In the genomic region with DNA sequence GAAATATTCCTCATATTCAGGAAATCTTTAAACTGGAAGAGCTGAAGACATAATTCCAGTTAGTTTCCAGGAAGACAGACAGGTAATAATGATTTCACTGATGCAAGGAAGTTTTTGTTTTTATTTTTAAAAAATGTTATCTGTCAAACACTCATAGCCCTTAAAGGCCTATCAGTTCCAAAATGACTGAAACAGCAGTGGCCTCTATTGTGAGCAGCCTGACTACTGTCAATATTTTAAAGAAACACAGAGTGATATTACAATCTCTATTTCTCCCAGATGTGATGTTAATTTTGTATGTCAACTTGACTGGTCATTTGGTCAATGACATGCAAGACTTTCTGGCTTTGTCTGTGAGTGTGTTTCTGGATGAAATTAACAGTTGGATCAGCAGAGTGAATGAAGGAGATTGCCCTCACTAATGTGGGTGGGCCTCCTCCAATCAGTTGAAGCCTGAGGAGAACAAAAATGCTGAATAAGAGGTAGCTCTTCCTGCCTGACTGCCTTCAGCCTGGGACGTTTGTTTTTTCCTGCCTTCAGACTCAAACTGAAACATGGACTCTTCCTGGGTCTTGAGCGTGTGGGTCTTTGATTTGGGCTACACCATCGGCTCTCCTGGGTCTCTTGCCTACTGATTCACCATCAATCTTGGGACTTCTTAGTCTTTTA, we compare ENCODE assay signal across 25 cellular contexts.
DNase-seq lines count a peak whose midpoint lies in the region; TF ChIP-seq lines count a peak whose summit lies in the region.
"Had no signal": no experiment of that assay in that cellular context is flagged by ENCODE, and none has a peak within 500 bp of the region (broad histone marks: within the 10 kb centered on the region; RNA-seq: fewer than 3 reads in every experiment).

No MANE protein-coding gene starts in this region.

- no peaks in the 10 kb centered on the region for H3K27me3 ChIP-seq in MM.1S (replicated peaks; ENCODE audit: insufficient read depth, low read length)
- H3K27me3 ChIP-seq: breast epithelium, upper lobe of right lung had no signal

- H3K4me1 ChIP-seq in MM.1S (ENCODE audit: low read length), result peaks cover 3% of the 10 kb centered on the region; the same call in 1 of the 2 replicates
- H3K4me1 ChIP-seq: breast epithelium, psoas muscle, upper lobe of right lung had no signal

- no peaks in the 10 kb centered on the region for H3F3A ChIP-seq in MM.1S (ENCODE audit: insufficient read depth, low read length)

- H2AFZ ChIP-seq in MM.1S (ENCODE audit: low read length), result peak overlapping the region; percentile 2; the same call in 1 of the 2 replicates

- H3K9ac ChIP-seq in MM.1S (ENCODE audit: low read length), result no peak overlapping the region

- H4K20me1 ChIP-seq in MM.1S (ENCODE audit: insufficient read depth, low read length), result no peaks in the 10 kb centered on the region

- no peaks in the 10 kb centered on the region for H3K79me2 ChIP-seq in MM.1S (ENCODE audit: low read length)

- H3K9me3 ChIP-seq in MM.1S (replicated peaks; ENCODE audit: insufficient read depth, low read length), result no peaks in the 10 kb centered on the region
- H3K9me3 ChIP-seq: breast epithelium, neutrophil, psoas muscle, upper lobe of right lung had no signal

- DNase-seq in DMS 273 (lab: John Stamatoyannopoulos, UW; ENCODE audit: unreplicated experiment) (peak; percentile 5), DMS 273 treated with DMSO at 0.1 percent for 48 hours (lab: John Stamatoyannopoulos, UW) (no peak), MM.1S (no peak), SHP77 (lab: John Stamatoyannopoulos, UW) (no peak), putamen (ENCODE audit: low spot score) (no peak), HK-2 (ENCODE audit: unreplicated experiment) (no peak)
- DNase-seq: 8988T; AML-193; amygdala; CD8-positive, alpha-beta T cell; DND-41; effector CD8-positive, alpha-beta T cell; HCEC 1CT; mesenchymal stem cell; NCI-H1436 treated with DMSO at 0.1 percent for 48 hours; NCI-H2171 treated with DMSO at 0.1 percent for 48 hours; NCI-H524; psoas muscle; substantia nigra; upper lobe of right lung; WERI-Rb-1 had no signal

- H3K4me2 ChIP-seq in MM.1S (ENCODE audit: low read depth, low read length), result no peak overlapping the region

- no peak overlapping the region for H3K4me3 ChIP-seq in MM.1S (ENCODE audit: low read length)
- H3K4me3 ChIP-seq: breast epithelium, psoas muscle, upper lobe of right lung had no signal

- TF ChIP-seq CTCF in 22Rv1 (IDR thresholded peaks at IDR 0.05), result no peak
- no peak for TF ChIP-seq CTCF in MM.1S (IDR thresholded peaks at IDR 0.05; ENCODE audit: low read length)
- TF ChIP-seq CTCF in VCaP (conservative IDR thresholded peaks at IDR 0.05), result no peak

- no peaks in the 10 kb centered on the region for H3K9me2 ChIP-seq in MM.1S (replicated peaks; ENCODE audit: insufficient read depth, low read length)

- H3K27ac ChIP-seq in 22Rv1 (peak overlapping the region; percentile 78), MM.1S (ENCODE audit: low read length) (no peak overlapping the region), VCaP (peak overlapping the region; percentile 76)
- H3K27ac ChIP-seq: breast epithelium, neutrophil, psoas muscle, upper lobe of right lung, WERI-Rb-1 had no signal

- H3K36me3 ChIP-seq in MM.1S (replicated peaks; ENCODE audit: insufficient read depth, low read length), result no peaks in the 10 kb centered on the region
- H3K36me3 ChIP-seq: breast epithelium, neutrophil, upper lobe of right lung, WERI-Rb-1 had no signal
